In genomic region chrX:129678176-129678880, GRCh38 we compare ENCODE assay signal across 8 cellular contexts. TPM values are rescaled to one million over a fixed set of nuclear protein-coding genes. Genes with fewer than 3 reads are reported as not detected.
DNase-seq lines count a peak whose midpoint lies in the region; ATAC-seq and TF ChIP-seq lines count a peak whose summit lies in the region.

No MANE protein-coding gene starts in this region.

- no peak for TF ChIP-seq POLR2A in esophagus muscularis mucosa (IDR thresholded peaks at IDR 0.05; ENCODE audit: low read depth)
- TF ChIP-seq POLR2A in uterus (IDR thresholded peaks at IDR 0.05): no peak

- DNase-seq in DMS79 (lab: John Stamatoyannopoulos, UW) (peak; percentile 47), NCI-H69 (lab: John Stamatoyannopoulos, UW) (peak; percentile 87), activated T-cell treated with anti-CD3 and anti-CD28 coated beads for 4 hours (peak; percentile 11), esophagus muscularis mucosa (ENCODE audit: extremely low spot score) (no peak), natural killer cell (peak; percentile 38), uterus (peak in 1 of 2 donors; percentile 27), SKM-1 treated with dmso at 0.1 percent for 144 hours (lab: John Stamatoyannopoulos, UW; ENCODE audit: unreplicated experiment) (no peak)

- TF ChIP-seq CTCF in esophagus muscularis mucosa (IDR thresholded peaks at IDR 0.05) (peak; percentile 21 to 25 (median 23)), natural killer cell (IDR thresholded peaks at IDR 0.05) (peak; percentile 37), uterus (IDR thresholded peaks at IDR 0.05) (peak in 1 of 4 experiments; percentile 8)

- no peak for TF ChIP-seq EP300 in esophagus muscularis mucosa (IDR thresholded peaks at IDR 0.05)

- peak overlapping the region; percentile 32 to 75 for H3K27ac Mint-ChIP-seq in natural killer cell

- H3K4me1 ChIP-seq in esophagus muscularis mucosa (peaks cover 7 to 29% (median 11%) of the 10 kb centered on the region in 4 donors), uterus (no peaks in the 10 kb centered on the region)

- no peaks in the 10 kb centered on the region for H3K36me3 Mint-ChIP-seq in natural killer cell

- peak overlapping the region; percentile 59 for H3K4me3 Mint-ChIP-seq in natural killer cell

- no peaks in the 10 kb centered on the region for H3K27me3 ChIP-seq in esophagus muscularis mucosa
- no peaks in the 10 kb centered on the region for H3K27me3 ChIP-seq in uterus

- H3K36me3 ChIP-seq in esophagus muscularis mucosa (no peaks in the 10 kb centered on the region), uterus (no peaks in the 10 kb centered on the region)

- H3K9me3 ChIP-seq in esophagus muscularis mucosa (no peaks in the 10 kb centered on the region), uterus (no peaks in the 10 kb centered on the region)

- ATAC-seq in HG02678 (IDR thresholded peaks at IDR 0.05; ENCODE audit: unreplicated experiment) (peak; percentile 57), natural killer cell (peak; percentile 95 to 97 (median 96))

- H3K4me1 Mint-ChIP-seq in natural killer cell: peaks cover 0 to 20% of the 10 kb centered on the region in 2 donors

- intact Hi-C loops in esophagus muscularis mucosa (cut with DNase I) (no loop called here), natural killer cell (cut with micrococcal nuclease) (loop anchor here (1.0 to 10.0 kb wide), 2 partner anchors 46 to 145 kb away; no protein-coding TSS in a partner anchor), uterus (cut with DNase I; ENCODE audit: low total_unique reads) (no loop called here)

- H3K27me3 Mint-ChIP-seq in natural killer cell (ENCODE audit: low read depth in 2 of 2): peaks cover 3 to 7% of the 10 kb centered on the region in 2 donors

- WGBS in esophagus muscularis mucosa: 54% methylated on average over 23 of the region's 49 CpGs

- H3K9me3 Mint-ChIP-seq in natural killer cell: no peaks in the 10 kb centered on the region

- peak overlapping the region; percentile 46 to 54 (median 50) for H3K4me3 ChIP-seq in esophagus muscularis mucosa
- H3K4me3 ChIP-seq in uterus: peak overlapping the region; percentile 19 to 25

- H3K27ac ChIP-seq in esophagus muscularis mucosa (replicated peaks in 1 of 4) (peak overlapping the region; percentile 68 to 82 (median 80)), uterus (peak overlapping the region in 1 of 2 donors; percentile 42)

RNA-seq across cellular contexts. Expression of gene APLN, which starts 23.6 kb away (rescaled TPM):
- under 1 TPM; 0.42 to 0.99 (median 0.78) TPM for total RNA-seq in esophagus muscularis mucosa
- total RNA-seq in natural killer cell: under 1 TPM in 1 of 3 donors, not detected in 2; 0.07 TPM
- 1 to 10 TPM in 2 of 4 donors, not detected in 2; 1.3 to 2.6 TPM for total RNA-seq in uterus

Comparison
In these comparisons a context has a peak if more than half of its experiments do, and no peak if none do; other contexts are left out.
1. DNase-seq: peak in DMS79 (single experiment), NCI-H69 (single experiment), activated T-cell treated with anti-CD3 and anti-CD28 coated beads for 4 hours (single experiment) and natural killer cell (single experiment); none in esophagus muscularis mucosa (single experiment) and SKM-1 treated with dmso at 0.1 percent for 144 hours (single experiment).